ENCODE assay signal across 21 cellular contexts in genomic region chr1:43866201-43866600, GRCh38.
A peak's percentile ranks its signal among the peaks of the same experiment; 100 is the strongest.
DNase-seq lines count a peak whose midpoint lies in the region; ATAC-seq and TF ChIP-seq lines count a peak whose summit lies in the region.
"Had no signal": no experiment of that assay in that cellular context is flagged by ENCODE, and none has a peak within 500 bp of the region (broad histone marks: within the 10 kb centered on the region; RNA-seq: fewer than 3 reads in every experiment).

No MANE protein-coding gene starts in this region.

- no peaks in the 10 kb centered on the region for H3K4me1 ChIP-seq in GM23338 (ENCODE audit: insufficient read depth)
- H3K4me1 ChIP-seq in CD4-positive, alpha-beta memory T cell (ENCODE audit: insufficient read depth, low read length): no peaks in the 10 kb centered on the region
- H3K4me1 ChIP-seq: A549, Caco-2 had no signal

- H3K9me3 Mint-ChIP-seq in activated CD8-positive, alpha-beta memory T cell treated with anti-CD3 and anti-CD28 coated beads, Interleukin-2, amount 10 ng/mL, durations not matched to agents 7 days and 5 days (ENCODE audit: low read depth): no peaks in the 10 kb centered on the region
- H3K9me3 Mint-ChIP-seq in GM23338: no peaks in the 10 kb centered on the region
- H3K9me3 Mint-ChIP-seq in CD4-positive, alpha-beta memory T cell: no peaks in the 10 kb centered on the region

- H3K4me2 ChIP-seq in GM23338: no peak overlapping the region
- H3K4me2 ChIP-seq: A549 had no signal

- no peaks in the 10 kb centered on the region for H4K20me1 ChIP-seq in GM23338 (replicated peaks; ENCODE audit: insufficient read depth)

- H3K36me3 ChIP-seq in GM23338 (ENCODE audit: insufficient read depth) (no peaks in the 10 kb centered on the region), SK-N-MC (ENCODE audit: insufficient read depth, low read length) (peaks cover 10% of the 10 kb centered on the region; the same call in 1 of the 2 replicates)
- no peaks in the 10 kb centered on the region for H3K36me3 ChIP-seq in CD4-positive, alpha-beta memory T cell (ENCODE audit: insufficient read depth, low read length)

- 0 out of 2 replicates have a peak, but pooled peaks cover 6% of the 10 kb centered on the region for H3K9me2 ChIP-seq in GM23338 (ENCODE audit: insufficient read depth)

- H3F3A ChIP-seq in GM23338 (replicated peaks; ENCODE audit: low read depth): no peaks in the 10 kb centered on the region

- no peak overlapping the region for H2AFZ ChIP-seq in GM23338

- peak overlapping the region; percentile 34 for H3K4me3 Mint-ChIP-seq in activated CD8-positive, alpha-beta memory T cell treated with anti-CD3 and anti-CD28 coated beads, Interleukin-2, amount 10 ng/mL, durations not matched to agents 7 days and 5 days
- H3K4me3 Mint-ChIP-seq in GM23338: no peak overlapping the region
- no peak overlapping the region for H3K4me3 Mint-ChIP-seq in CD4-positive, alpha-beta memory T cell

- no peaks in the 10 kb centered on the region for H3K79me2 ChIP-seq in GM23338 (replicated peaks; ENCODE audit: insufficient read depth)

- H3K36me3 Mint-ChIP-seq in activated CD8-positive, alpha-beta memory T cell treated with anti-CD3 and anti-CD28 coated beads, Interleukin-2, amount 10 ng/mL, durations not matched to agents 7 days and 5 days: peaks cover 4% of the 10 kb centered on the region
- H3K36me3 Mint-ChIP-seq in GM23338 (ENCODE audit: low read depth): no peaks in the 10 kb centered on the region; the same call in 2 of the 3 replicates
- peaks cover 2 to 10% of the 10 kb centered on the region in 2 donors for H3K36me3 Mint-ChIP-seq in CD4-positive, alpha-beta memory T cell

- no peaks in the 10 kb centered on the region for H3K27me3 Mint-ChIP-seq in activated CD8-positive, alpha-beta memory T cell treated with anti-CD3 and anti-CD28 coated beads, Interleukin-2, amount 10 ng/mL, durations not matched to agents 7 days and 5 days
- no peaks in the 10 kb centered on the region for H3K27me3 Mint-ChIP-seq in GM23338 (ENCODE audit: insufficient read depth, low read depth, poor library complexity)
- no peaks in the 10 kb centered on the region for H3K27me3 Mint-ChIP-seq in CD4-positive, alpha-beta memory T cell

- H3K4me3 ChIP-seq in GM23338: no peak overlapping the region
- H3K4me3 ChIP-seq in SK-N-MC: no peak overlapping the region
- no peak overlapping the region for H3K4me3 ChIP-seq in CD4-positive, alpha-beta memory T cell (ENCODE audit: low read length in 2 of 2)
- H3K4me3 ChIP-seq: A549 had no signal

- H3K27ac ChIP-seq in GM23338 (ENCODE audit: low read depth) (no peak overlapping the region), SK-N-MC (peak overlapping the region; percentile 88)
- H3K27ac ChIP-seq in CD4-positive, alpha-beta memory T cell (ENCODE audit: low read depth, low read length): no peak overlapping the region
- H3K27ac ChIP-seq: A549 had no signal

- no peaks in the 10 kb centered on the region for H3K9me3 ChIP-seq in SK-N-MC (ENCODE audit: low read depth, low read length)
- no peaks in the 10 kb centered on the region for H3K9me3 ChIP-seq in CD4-positive, alpha-beta memory T cell (ENCODE audit: control insufficient read depth in 1 of 2, low read length in 2 of 2)
- H3K9me3 ChIP-seq: A549, Caco-2 had no signal

- peaks cover 21% of the 10 kb centered on the region for H3K4me1 Mint-ChIP-seq in activated CD8-positive, alpha-beta memory T cell treated with anti-CD3 and anti-CD28 coated beads, Interleukin-2, amount 10 ng/mL, durations not matched to agents 7 days and 5 days
- no peaks in the 10 kb centered on the region for H3K4me1 Mint-ChIP-seq in GM23338
- H3K4me1 Mint-ChIP-seq in CD4-positive, alpha-beta memory T cell: no peaks in the 10 kb centered on the region

- H3K9ac ChIP-seq in SK-N-MC (ENCODE audit: insufficient read length): no peak overlapping the region

- H3K27ac Mint-ChIP-seq in activated CD8-positive, alpha-beta memory T cell treated with anti-CD3 and anti-CD28 coated beads, Interleukin-2, amount 10 ng/mL, durations not matched to agents 7 days and 5 days: peak overlapping the region; percentile 63
- H3K27ac Mint-ChIP-seq in GM23338: 0 out of 2 replicates have a peak overlapping the region, but pooled peaks have one; percentile 15
- no peak overlapping the region for H3K27ac Mint-ChIP-seq in CD4-positive, alpha-beta memory T cell

- ATAC-seq in activated CD8-positive, alpha-beta memory T cell treated with anti-CD3 and anti-CD28 coated beads, Interleukin-2, amount 10 ng/mL, durations not matched to agents 7 days and 5 days: no peak
- no peak for ATAC-seq in GM23338
- ATAC-seq: A549, Panc1, Right ventricle myocardium inferior had no signal

- intact Hi-C loops in CD4-positive, alpha-beta memory T cell (cut with micrococcal nuclease): no loop called here

- POLR2A ChIA-PET in CD4-positive, alpha-beta memory T cell (lab: Charles Lee; ENCODE audit: partially characterized antibody): no interaction called here

- CTCF ChIA-PET in activated CD8-positive, alpha-beta memory T cell treated with anti-CD3 and anti-CD28 coated beads, Interleukin-2, amount 10 ng/mL, durations not matched to agents 7 days and 5 days (lab: Charles Lee): no interaction called here
- CTCF ChIA-PET in CD4-positive, alpha-beta memory T cell (lab: Charles Lee; ENCODE audit: partially characterized antibody): no interaction called here

- no peak for DNase-seq in activated CD8-positive, alpha-beta memory T cell treated with anti-CD3 and anti-CD28 coated beads, Interleukin-2, amount 10 ng/mL, durations not matched to agents 7 days and 5 days
- no peak for DNase-seq in activated CD8-positive, alpha-beta memory T cell treated with anti-CD3 and anti-CD28 coated beads for 24 hours
- no peak for DNase-seq in GM23338 (ENCODE audit: low spot score)
- no peak for DNase-seq in SK-N-MC (ENCODE audit: low read depth, low spot score)
- peak; percentile 12 for DNase-seq in islet precursor cell
- DNase-seq in H4 (ENCODE audit: low spot score): no peak
- DNase-seq in nucleus accumbens (lab: John Stamatoyannopoulos, UW): no peak
- no peak for DNase-seq in CD4-positive, alpha-beta memory T cell
- DNase-seq: C1 segment of cervical spinal cord, Caco-2, DMS153, H7, Kasumi-1, NCI-H1105, NCI-H1694, NCI-H2107, NCI-H2227 treated with DMSO at 0.1 percent for 48 hours, NCI-H524 had no signal

- no peak for TF ChIP-seq CTCF in GM23338 (conservative IDR thresholded peaks at IDR 0.05; ENCODE audit: low read depth in 2 of 2)

- H3K27me3 ChIP-seq in GM23338 (ENCODE audit: insufficient read depth): no peaks in the 10 kb centered on the region
- no peaks in the 10 kb centered on the region for H3K27me3 ChIP-seq in CD4-positive, alpha-beta memory T cell (ENCODE audit: insufficient read depth, low read length)

TF ChIP-seq in GM23338, 12 proteins besides CTCF, POLR2A, EP300 and RAD21 (continues in another document):
- TF ChIP-seq ZNF331 (CRISPR knock-in tag; IDR thresholded peaks at IDR 0.05; ENCODE audit: low read depth) (no peak), EZH2 (IDR thresholded peaks at IDR 0.05; ENCODE audit: low read depth, unreplicated experiment) (no peak), STAT1 (IDR thresholded peaks at IDR 0.05; ENCODE audit: unreplicated experiment) (no peak), JUNB (IDR thresholded peaks at IDR 0.05; ENCODE audit: unreplicated experiment) (no peak), CREB1 (CRISPR knock-in tag; IDR thresholded peaks at IDR 0.05; ENCODE audit: low read depth) (no peak), EZH2phosphoT487 (IDR thresholded peaks at IDR 0.05; ENCODE audit: unreplicated experiment) (no peak), NANOG (IDR thresholded peaks at IDR 0.05; ENCODE audit: borderline replicate concordance) (no peak), ZNF114 (CRISPR knock-in tag; IDR thresholded peaks at IDR 0.05) (no peak), POLR2AphosphoS5 (IDR thresholded peaks at IDR 0.05; ENCODE audit: low read depth) (no peak), REST (IDR thresholded peaks at IDR 0.05; ENCODE audit: unreplicated experiment) (no peak)
- TF ChIP-seq, protein P1, sequence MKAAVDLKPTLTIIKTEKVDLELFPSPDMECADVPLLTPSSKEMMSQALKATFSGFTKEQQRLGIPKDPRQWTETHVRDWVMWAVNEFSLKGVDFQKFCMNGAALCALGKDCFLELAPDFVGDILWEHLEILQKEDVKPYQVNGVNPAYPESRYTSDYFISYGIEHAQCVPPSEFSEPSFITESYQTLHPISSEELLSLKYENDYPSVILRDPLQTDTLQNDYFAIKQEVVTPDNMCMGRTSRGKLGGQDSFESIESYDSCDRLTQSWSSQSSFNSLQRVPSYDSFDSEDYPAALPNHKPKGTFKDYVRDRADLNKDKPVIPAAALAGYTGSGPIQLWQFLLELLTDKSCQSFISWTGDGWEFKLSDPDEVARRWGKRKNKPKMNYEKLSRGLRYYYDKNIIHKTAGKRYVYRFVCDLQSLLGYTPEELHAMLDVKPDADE (IDR thresholded peaks at IDR 0.05): no peak

Comparison
In these comparisons a context has a peak if more than half of its experiments do, and no peak if none do; other contexts are left out.
1. H3K27ac Mint-ChIP-seq: peak in activated CD8-positive, alpha-beta memory T cell treated with anti-CD3 and anti-CD28 coated beads, Interleukin-2, amount 10 ng/mL, durations not matched to agents 7 days and 5 days (single experiment) and GM23338 (single experiment); none in CD4-positive, alpha-beta memory T cell (0 of 7).